ENCODE assay signal across 16 cellular contexts in the genomic region with DNA sequence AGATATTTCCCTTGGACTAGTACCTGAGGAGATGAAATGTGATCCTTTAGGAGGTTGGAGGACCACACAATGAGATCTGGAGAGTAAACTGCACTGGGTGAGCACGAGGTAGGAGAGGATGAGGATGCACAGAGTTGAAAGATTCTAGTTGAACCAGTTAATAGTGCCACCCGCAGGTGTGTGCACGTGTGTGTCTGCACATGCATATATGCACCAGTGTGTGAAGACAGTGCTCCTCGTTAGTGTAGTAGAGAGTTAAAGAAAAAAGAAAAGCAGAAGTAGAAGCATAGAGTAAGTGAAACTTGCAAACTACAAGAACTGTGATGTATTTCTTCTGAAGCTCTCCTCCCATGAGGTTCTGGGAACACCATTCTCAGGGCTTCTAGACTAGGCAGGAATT. TPM values are rescaled to one million over a fixed set of nuclear protein-coding genes. Genes with fewer than 3 reads are reported as not detected.
DNase-seq lines count a peak whose midpoint lies in the region; ATAC-seq, FAIRE-seq and TF ChIP-seq lines count a peak whose summit lies in the region.
"Had no signal": no experiment of that assay in that cellular context is flagged by ENCODE, and none has a peak within 500 bp of the region (broad histone marks: within the 10 kb centered on the region; RNA-seq: fewer than 3 reads in every experiment).

No MANE protein-coding gene starts in this region.

- H3K36me3 Mint-ChIP-seq in activated naive CD8-positive, alpha-beta T cell treated with anti-CD3 and anti-CD28 coated beads for 36 hours = peaks cover 2% of the 10 kb centered on the region
- H3K36me3 Mint-ChIP-seq in activated T-cell treated with anti-CD3 and anti-CD28 coated beads, Interleukin-2, amount 50 U/mL, for 24 hours (ENCODE audit: low read depth) = no peaks in the 10 kb centered on the region

- CTCF ChIA-PET in GM10248 (lab: Yijun Ruan, JAX) = interaction anchor here (1.0 to 3.2 kb wide), 3 partner anchors 8 to 11 kb away, joined by 5 to 11 read pairs (median 6); partner anchors contain the start of gene MED12L

- peak; percentile 57 for ATAC-seq in GM19455 (IDR thresholded peaks at IDR 0.05; ENCODE audit: unreplicated experiment)
- peak; percentile 71 for ATAC-seq in HG03460 (IDR thresholded peaks at IDR 0.05; ENCODE audit: unreplicated experiment)
- no peak for ATAC-seq in HG03280 (IDR thresholded peaks at IDR 0.05; ENCODE audit: unreplicated experiment)
- ATAC-seq in HG02981 (IDR thresholded peaks at IDR 0.05; ENCODE audit: unreplicated experiment) = no peak
- ATAC-seq: heart right ventricle, psoas muscle had no signal

- peaks cover 5% of the 10 kb centered on the region for H3K27me3 ChIP-seq in bronchial epithelial cell (ENCODE audit: control insufficient read depth, insufficient read depth, low read length)

- peak; percentile 15 for DNase-seq in GM10248 (ENCODE audit: extremely low spot score)
- no peak for DNase-seq in bronchial epithelial cell (ENCODE audit: low read depth)
- DNase-seq in activated naive CD8-positive, alpha-beta T cell treated with anti-CD3 and anti-CD28 coated beads for 36 hours = no peak
- no peak for DNase-seq in activated T-cell treated with anti-CD3 and anti-CD28 coated beads, Interleukin-2, amount 50 U/mL, for 24 hours
- DNase-seq: activated CD4-positive, CD25-positive, alpha-beta regulatory T cell treated with anti-CD3 and anti-CD28 coated beads, Interleukin-2, amount 50 U/mL, for 72 hours; heart right ventricle; NCI-H1092; NCI-H226; PC-9; psoas muscle had no signal

- no peaks in the 10 kb centered on the region for H3K4me1 Mint-ChIP-seq in activated naive CD8-positive, alpha-beta T cell treated with anti-CD3 and anti-CD28 coated beads for 36 hours
- H3K4me1 Mint-ChIP-seq in activated T-cell treated with anti-CD3 and anti-CD28 coated beads, Interleukin-2, amount 50 U/mL, for 24 hours (ENCODE audit: low read depth) = no peaks in the 10 kb centered on the region

- no peak overlapping the region for H3K4me3 Mint-ChIP-seq in activated naive CD8-positive, alpha-beta T cell treated with anti-CD3 and anti-CD28 coated beads for 36 hours
- no peak overlapping the region for H3K4me3 Mint-ChIP-seq in activated T-cell treated with anti-CD3 and anti-CD28 coated beads, Interleukin-2, amount 50 U/mL, for 24 hours

- H3K9me3 Mint-ChIP-seq in activated naive CD8-positive, alpha-beta T cell treated with anti-CD3 and anti-CD28 coated beads for 36 hours = peaks cover 4% of the 10 kb centered on the region
- H3K9me3 Mint-ChIP-seq in activated T-cell treated with anti-CD3 and anti-CD28 coated beads, Interleukin-2, amount 50 U/mL, for 24 hours = peaks cover 6% of the 10 kb centered on the region

- FAIRE-seq in bronchial epithelial cell (lab: Jason Lieb, UNC) = peak; percentile 58
- FAIRE-seq: H54, HTR-8/SVneo had no signal

- POLR2A ChIA-PET in GM10248 (lab: Yijun Ruan, JAX) = no interaction called here

- TF ChIP-seq CTCF in GM10248 (IDR thresholded peaks at IDR 0.05; ENCODE audit: control extremely low read depth, extremely low read depth, low read depth, missing control alignments) (no peak), bronchial epithelial cell (IDR thresholded peaks at IDR 0.05; ENCODE audit: insufficient read depth, low read length, severe bottlenecking) (no peak)

- peaks cover 18% of the 10 kb centered on the region for H3K27me3 Mint-ChIP-seq in activated naive CD8-positive, alpha-beta T cell treated with anti-CD3 and anti-CD28 coated beads for 36 hours
- H3K27me3 Mint-ChIP-seq in activated T-cell treated with anti-CD3 and anti-CD28 coated beads, Interleukin-2, amount 50 U/mL, for 24 hours = peaks cover 53% of the 10 kb centered on the region

- H3K27ac Mint-ChIP-seq in activated naive CD8-positive, alpha-beta T cell treated with anti-CD3 and anti-CD28 coated beads for 36 hours = no peak overlapping the region
- no peak overlapping the region for H3K27ac Mint-ChIP-seq in activated T-cell treated with anti-CD3 and anti-CD28 coated beads, Interleukin-2, amount 50 U/mL, for 24 hours

- no peak overlapping the region for H3K4me3 ChIP-seq in bronchial epithelial cell (ENCODE audit: low read depth, low read length)
- H3K4me3 ChIP-seq: heart right ventricle, PC-9, psoas muscle had no signal

- H3K36me3 ChIP-seq in bronchial epithelial cell (ENCODE audit: control insufficient read depth, insufficient read depth, low read length) = no peaks in the 10 kb centered on the region
- H3K36me3 ChIP-seq: heart right ventricle had no signal

RNA-seq across cellular contexts. Expression of gene MED12L, which starts 8.4 kb away (rescaled TPM):
- 0.13 and 0.26 TPM in 2 replicates for total RNA-seq in bronchial epithelial cell
- total RNA-seq in activated naive CD8-positive, alpha-beta T cell treated with anti-CD3 and anti-CD28 coated beads for 36 hours = 1 to 10 TPM; 1.6 to 2.1 TPM

Comparison
In these comparisons a context has a peak if more than half of its experiments do, and no peak if none do; other contexts are left out.
1. ATAC-seq: peak in GM19455 (single experiment) and HG03460 (single experiment); none in HG03280 (single experiment) and HG02981 (single experiment).